ENCODE assay signal across 9 cellular contexts in genomic region chr2:88141952-88142351, GRCh38. TPM values are rescaled to one million over a fixed set of nuclear protein-coding genes. Genes with fewer than 3 reads are reported as not detected.
"Had no signal": no experiment of that assay in that cellular context is flagged by ENCODE, and none has a peak within 500 bp of the region (broad histone marks: within the 10 kb centered on the region; RNA-seq: fewer than 3 reads in every experiment).

No MANE protein-coding gene starts in this region.

- H3K36me3 Mint-ChIP-seq: IgD-negative memory B cell had no signal

- H3K4me1 Mint-ChIP-seq: IgD-negative memory B cell had no signal

- FAIRE-seq: HTR-8/SVneo, K562 had no signal

- H3K4me3 ChIP-seq: K562 had no signal

- H3K27ac ChIP-seq: HL-60 had no signal

- ATAC-seq: K562 had no signal

- H3K4me3 Mint-ChIP-seq: IgD-negative memory B cell had no signal

- DNase-seq: IMR-90, KBM-7, KG1 had no signal

- H3K27ac Mint-ChIP-seq: IgD-negative memory B cell had no signal

RNA-seq across cellular contexts. Expression of gene FABP1, which starts 14.1 kb away (rescaled TPM):
- total RNA-seq: HT-29, HT1080, IMR-90 had no signal
- polyA plus RNA-seq: IgD-negative memory B cell, IMR-90, K562 had no signal

RNA-seq across cellular contexts. Expression of gene THNSL2, which starts 28.2 kb away (rescaled TPM):
- total RNA-seq: HT1080, IMR-90, K562 had no signal
- polyA plus RNA-seq: IMR-90, K562 had no signal
